Comparison of ENCODE assay signal across 24 cellular contexts in the genomic region with DNA sequence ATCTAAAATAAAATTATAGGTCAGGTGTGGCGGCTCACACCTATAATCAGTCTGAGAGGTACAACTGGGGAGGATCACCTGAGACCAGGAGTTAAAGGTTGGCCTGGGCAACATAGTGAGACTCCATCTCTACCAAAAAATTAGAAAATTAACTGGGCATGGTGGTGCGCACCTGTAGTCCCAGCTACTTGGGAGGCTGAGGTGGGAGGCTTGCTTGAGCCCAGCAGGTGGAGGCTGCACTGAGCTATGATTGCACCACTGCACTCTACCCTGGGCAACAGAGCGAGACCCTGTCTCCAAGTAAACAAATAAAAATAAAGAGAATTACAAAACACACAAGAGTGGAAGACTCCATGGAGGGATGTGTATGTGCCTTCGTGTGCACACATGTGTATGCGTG.
DNase-seq lines count a peak whose midpoint lies in the region; ATAC-seq, FAIRE-seq and TF ChIP-seq lines count a peak whose summit lies in the region.
"Had no signal": no experiment of that assay in that cellular context is flagged by ENCODE, and none has a peak within 500 bp of the region (broad histone marks: within the 10 kb centered on the region; RNA-seq: fewer than 3 reads in every experiment).

No MANE protein-coding gene starts in this region.

- no peaks in the 10 kb centered on the region for H3K27me3 ChIP-seq in BLaER1
- H3K27me3 ChIP-seq in endothelial cell of umbilical vein (ENCODE audit: control insufficient read depth in 2 of 2, insufficient read depth in 2 of 2, low read length in 2 of 2) = no peaks in the 10 kb centered on the region
- H3K27me3 ChIP-seq in smooth muscle cell (ENCODE audit: low read depth) = no peaks in the 10 kb centered on the region
- no peaks in the 10 kb centered on the region for H3K27me3 ChIP-seq in psoas muscle (ENCODE audit: insufficient read depth in 3 of 3, low read length in 2 of 3)
- H3K27me3 ChIP-seq: BE2C had no signal

- intact Hi-C loops in endothelial cell of umbilical vein (cut with micrococcal nuclease) (no loop called here), psoas muscle (cut with DNase I) (no loop called here)

- H3K9me3 ChIP-seq in BLaER1 (no peaks in the 10 kb centered on the region), HEK293 (ENCODE audit: control insufficient read depth, insufficient read depth, low read depth, low read length) (no peaks in the 10 kb centered on the region), endothelial cell of umbilical vein (replicated peaks; ENCODE audit: control insufficient read depth, insufficient read depth, low read length) (no peaks in the 10 kb centered on the region), smooth muscle cell (replicated peaks; ENCODE audit: low read depth) (no peaks in the 10 kb centered on the region), psoas muscle (no peaks in the 10 kb centered on the region)
- H3K9me3 ChIP-seq: A549, BE2C, Caco-2, HAP-1 had no signal

- no peak for ATAC-seq in psoas muscle
- ATAC-seq: A549; CD8-positive, alpha-beta T cell; GM12878 had no signal

- BruUV-seq in endothelial cell of umbilical vein (replicated peaks; lab: Mats Ljungman, UMichigan) = no TSS peak

- no peak overlapping the region for H3K4me3 ChIP-seq in BLaER1
- no peak overlapping the region for H3K4me3 ChIP-seq in HEK293 (ENCODE audit: low read depth, low read length)
- H3K4me3 ChIP-seq in endothelial cell of umbilical vein (replicated peaks in 1 of 3; ENCODE audit: insufficient read depth in 1 of 3, low read depth in 1 of 3, low read length in 3 of 3) = no peak overlapping the region
- H3K4me3 ChIP-seq in smooth muscle cell = no peak overlapping the region
- H3K4me3 ChIP-seq in psoas muscle = no peak overlapping the region
- H3K4me3 ChIP-seq: A549, GM12878, HAP-1 had no signal

- POLR2A ChIA-PET in HEK293 (lab: Yijun Ruan, JAX) (no interaction called here), endothelial cell of umbilical vein (lab: Charles Lee) (no interaction called here)

- H3K4me2 ChIP-seq in BLaER1 (peak overlapping the region; percentile 77), endothelial cell of umbilical vein (ENCODE audit: insufficient read depth, low read length) (no peak overlapping the region), smooth muscle cell (peak overlapping the region; percentile 15)
- H3K4me2 ChIP-seq: A549 had no signal

- H3K79me2 ChIP-seq in endothelial cell of umbilical vein (ENCODE audit: control insufficient read depth, insufficient read depth, low read length) (no peaks in the 10 kb centered on the region), smooth muscle cell (ENCODE audit: low read depth) (peaks cover 9% of the 10 kb centered on the region)

- peak; percentile 12 for FAIRE-seq in endothelial cell of umbilical vein (lab: Jason Lieb, UNC)
- FAIRE-seq: A549, GM12878, GM19239, H54 had no signal

- DNase-seq in endothelial cell of umbilical vein (ENCODE audit: low read depth, low spot score) (no peak), smooth muscle cell (lab: John Stamatoyannopoulos, UW; ENCODE audit: unreplicated experiment) (no peak), DMS79 (lab: John Stamatoyannopoulos, UW) (no peak), HCEC 1CT (no peak), psoas muscle (no peak)
- DNase-seq: 8988T; ACHN; AML-193; BE2C; Caco-2; CD4-positive, CD25-positive, alpha-beta regulatory T cell; CD8-positive, alpha-beta T cell; DMS153; EL; GDM1; GOT3 had no signal

- CTCF ChIA-PET in HEK293 (lab: Yijun Ruan, JAX) = interaction anchor here (0.5 kb wide), 1 partner anchor 456 kb away, joined by 4 read pairs; no protein-coding TSS in a partner anchor
- CTCF ChIA-PET in endothelial cell of umbilical vein (lab: Charles Lee) = interaction anchor here (0.7 kb wide), 1 partner anchor 1450 kb away, joined by 3 read pairs; no protein-coding TSS in a partner anchor

- dilution Hi-C loops in endothelial cell of umbilical vein (cut with MboI; ENCODE audit: extremely low pct_ligation_motif_present, low sequenced_read_pairs) = no loop called here

- H3K36me3 ChIP-seq in BLaER1 (no peaks in the 10 kb centered on the region), HEK293 (ENCODE audit: control insufficient read depth in 2 of 2, insufficient read depth in 1 of 2, low read length in 2 of 2) (no peaks in the 10 kb centered on the region), endothelial cell of umbilical vein (ENCODE audit: control insufficient read depth in 2 of 2, extremely low read depth in 1 of 2, insufficient read depth in 2 of 2, low read length in 2 of 2) (no peaks in the 10 kb centered on the region), smooth muscle cell (ENCODE audit: low read depth) (no peaks in the 10 kb centered on the region), psoas muscle (ENCODE audit: insufficient read depth in 1 of 2, low read depth in 1 of 2) (no peaks in the 10 kb centered on the region)
- H3K36me3 ChIP-seq: BE2C, HAP-1 had no signal

- TF ChIP-seq POLR2A in endothelial cell of umbilical vein (IDR thresholded peaks at IDR 0.05; ENCODE audit: low read depth, low read length) = no peak

- no peak overlapping the region for H3K9ac ChIP-seq in BLaER1
- H3K9ac ChIP-seq in endothelial cell of umbilical vein (replicated peaks; ENCODE audit: extremely low read depth, insufficient read depth, low read length) = no peak overlapping the region
- no peak overlapping the region for H3K9ac ChIP-seq in smooth muscle cell (ENCODE audit: low read depth)

- H3F3A ChIP-seq in smooth muscle cell (ENCODE audit: low read depth) = peaks cover 10% of the 10 kb centered on the region

- peaks cover 57% of the 10 kb centered on the region for H4K20me1 ChIP-seq in BLaER1
- no peaks in the 10 kb centered on the region for H4K20me1 ChIP-seq in endothelial cell of umbilical vein (replicated peaks; ENCODE audit: control insufficient read depth, extremely low read depth, insufficient read depth, low read length)
- H4K20me1 ChIP-seq in smooth muscle cell (ENCODE audit: low read depth) = peaks cover 19% of the 10 kb centered on the region

- H2AFZ ChIP-seq in endothelial cell of umbilical vein (ENCODE audit: low read depth, low read length) (no peak overlapping the region), smooth muscle cell (ENCODE audit: low read depth) (no peak overlapping the region)

- WGBS in smooth muscle cell (ENCODE audit: low lambda C conversion rate) = 97% methylated on average over 5 of the region's 5 CpGs
- 86 to 97% (median 96%) methylated on average over 5 of the region's 5 CpGs for WGBS in psoas muscle, 3 donors

- TF ChIP-seq CTCF in HEK293 (tag by site-specific recombination; IDR thresholded peaks at IDR 0.05) (no peak), endothelial cell of umbilical vein (IDR thresholded peaks at IDR 0.05; ENCODE audit: extremely low read depth in 1 of 2, insufficient read depth in 1 of 2, low read depth in 1 of 2, low read length in 2 of 2) (no peak), smooth muscle cell (IDR thresholded peaks at IDR 0.05; ENCODE audit: borderline replicate concordance, insufficient read depth, poor library complexity, severe bottlenecking) (no peak), psoas muscle (IDR thresholded peaks at IDR 0.05) (no peak)

- H3K9me1 ChIP-seq in endothelial cell of umbilical vein (replicated peaks; ENCODE audit: control insufficient read depth, extremely low read depth, insufficient read depth, low read length) = no peaks in the 10 kb centered on the region

- H3K27ac ChIP-seq in BLaER1 (peak overlapping the region; percentile 20; the same call in 1 of the 2 replicates), HEK293 (ENCODE audit: extremely low read depth, low read depth, low read length) (no peak overlapping the region), endothelial cell of umbilical vein (ENCODE audit: insufficient read depth, low read depth, low read length) (no peak overlapping the region), smooth muscle cell (ENCODE audit: low read depth) (no peak overlapping the region), psoas muscle (no peak overlapping the region)
- H3K27ac ChIP-seq: C4-2B had no signal

- peaks cover 84% of the 10 kb centered on the region for H3K4me1 ChIP-seq in BLaER1
- no peaks in the 10 kb centered on the region for H3K4me1 ChIP-seq in HEK293 (ENCODE audit: control insufficient read depth, insufficient read depth, low read length)
- H3K4me1 ChIP-seq in endothelial cell of umbilical vein (ENCODE audit: control insufficient read depth, extremely low read depth, insufficient read depth, low read length) = no peaks in the 10 kb centered on the region
- H3K4me1 ChIP-seq in smooth muscle cell (ENCODE audit: low read depth) = no peaks in the 10 kb centered on the region
- H3K4me1 ChIP-seq in psoas muscle = peaks cover 27% of the 10 kb centered on the region
- H3K4me1 ChIP-seq: BE2C, Caco-2 had no signal

TF ChIP-seq in HEK293, 187 proteins besides CTCF, POLR2A, EP300 and RAD21:
- 0 out of 2 replicates have a peak, but pooled peaks have one; percentile 51 for TF ChIP-seq ZNF121 (tag by site-specific recombination; IDR thresholded peaks at IDR 0.05)
- TF ChIP-seq ZNF629 (tag by site-specific recombination; IDR thresholded peaks at IDR 0.05) = no peak
TF ChIP-seq in HEK293: peak in this region for 1.

TF ChIP-seq in endothelial cell of umbilical vein, 7 proteins besides CTCF, POLR2A, EP300 and RAD21:
- no peak for TF ChIP-seq EZH2 (IDR thresholded peaks at IDR 0.05; ENCODE audit: borderline replicate concordance, low read depth, low read length, severe bottlenecking)
- no peak for TF ChIP-seq GATA2 (IDR thresholded peaks at IDR 0.05; ENCODE audit: insufficient read depth, insufficient read length, low read depth, low read length)
- no peak for TF ChIP-seq FOS (IDR thresholded peaks at IDR 0.05; ENCODE audit: borderline replicate concordance, insufficient read depth, low read length)
- TF ChIP-seq, protein P1, sequence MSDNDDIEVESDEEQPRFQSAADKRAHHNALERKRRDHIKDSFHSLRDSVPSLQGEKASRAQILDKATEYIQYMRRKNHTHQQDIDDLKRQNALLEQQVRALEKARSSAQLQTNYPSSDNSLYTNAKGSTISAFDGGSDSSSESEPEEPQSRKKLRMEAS (IDR thresholded peaks at IDR 0.05; ENCODE audit: insufficient read depth, insufficient read length) = no peak
- TF ChIP-seq MYC (IDR thresholded peaks at IDR 0.05; ENCODE audit: low read depth, low read length) = no peak
- no peak for TF ChIP-seq JUN (IDR thresholded peaks at IDR 0.05; ENCODE audit: borderline replicate concordance, insufficient read depth, insufficient read length, low read depth)
- TF ChIP-seq POLR2AphosphoS5 (IDR thresholded peaks at IDR 0.05; ENCODE audit: insufficient read depth, low read depth, low read length) = no peak
